ENCODE assay signal across 2 cellular contexts in genomic region chr9:38563911-38564310, GRCh38. TPM values are rescaled to one million over a fixed set of nuclear protein-coding genes. Genes with fewer than 3 reads are reported as not detected.
"Had no signal": no experiment of that assay in that cellular context is flagged by ENCODE, and none has a peak within 500 bp of the region (broad histone marks: within the 10 kb centered on the region; RNA-seq: fewer than 3 reads in every experiment).

No MANE protein-coding gene starts in this region.

RNA-seq across cellular contexts. Expression of gene ANKRD18A, which starts 56.5 kb away (rescaled TPM):
- total RNA-seq: ascending aorta had no signal
- polyA plus RNA-seq: aorta had no signal
